ENCODE assay signal across 8 cellular contexts in the genomic region with DNA sequence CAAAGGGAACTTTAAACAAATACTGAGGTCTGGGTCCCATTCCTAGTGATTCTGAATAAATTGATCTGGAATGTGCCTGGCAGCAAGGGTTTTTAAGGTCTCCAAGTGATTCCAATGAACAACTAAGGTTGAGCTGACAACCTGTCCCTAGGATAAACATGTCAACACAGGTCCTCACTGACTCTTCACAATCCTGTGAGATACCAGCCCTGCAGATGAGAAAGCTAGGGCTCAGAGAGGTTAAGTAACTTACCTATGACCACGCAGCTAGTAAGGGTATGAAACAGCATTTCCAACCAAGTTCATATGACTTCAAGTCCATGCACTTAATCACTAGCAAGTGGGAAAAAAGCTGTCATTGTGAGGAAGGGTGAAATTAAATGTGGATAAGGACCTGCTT.
"Had no signal": no experiment of that assay in that cellular context is flagged by ENCODE, and none has a peak within 500 bp of the region (broad histone marks: within the 10 kb centered on the region; RNA-seq: fewer than 3 reads in every experiment).

No MANE protein-coding gene starts in this region.

- ATAC-seq: HCT116 had no signal

- H3K9ac ChIP-seq: GM23248 had no signal

- FAIRE-seq: HTR-8/SVneo had no signal

- H3K27ac ChIP-seq: GM23248 had no signal

- H3K4me1 ChIP-seq: HAP-1 had no signal

- H3K4me3 ChIP-seq: GM23248, HAP-1 had no signal

- H3K9me3 Mint-ChIP-seq: HFFc6 had no signal

- H3K4me3 Mint-ChIP-seq: HFFc6 had no signal

- DNase-seq: GM23248, GOT3, H7, HFFc6, IMR-90 had no signal

- H3K27ac Mint-ChIP-seq: HFFc6 had no signal

- H3K36me3 ChIP-seq: HAP-1 had no signal

- H2AFZ ChIP-seq: GM23248 had no signal

- H3K9me3 ChIP-seq: HAP-1 had no signal
